31 cellular contexts compared by ENCODE assay signal in the genomic region with DNA sequence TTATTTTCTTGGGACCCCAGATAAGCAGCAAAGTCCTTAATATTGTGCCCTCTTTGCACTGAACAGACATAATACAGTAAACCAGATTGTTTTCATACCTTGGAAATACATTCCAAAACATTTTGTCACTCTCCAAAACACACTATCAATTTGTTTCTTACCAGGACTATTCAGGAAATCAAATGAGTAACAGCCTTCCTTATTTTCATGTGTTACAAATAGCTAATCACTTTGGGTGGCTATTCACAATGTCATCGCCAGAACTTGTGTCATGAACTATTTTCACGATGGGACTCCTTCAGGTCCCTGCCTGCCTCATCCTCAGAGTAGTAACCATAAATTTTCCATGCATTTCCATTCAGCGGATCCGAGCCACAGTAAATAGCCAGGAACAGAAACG.
"Had no signal": no experiment of that assay in that cellular context is flagged by ENCODE, and none has a peak within 500 bp of the region (broad histone marks: within the 10 kb centered on the region; RNA-seq: fewer than 3 reads in every experiment).

No MANE protein-coding gene starts in this region.

- H2AFZ ChIP-seq: hepatocyte had no signal

- H3K36me3 ChIP-seq: right atrium auricular region, thyroid gland had no signal

- H3K4me2 ChIP-seq: hepatocyte, smooth muscle cell had no signal

- H3K27ac Mint-ChIP-seq: mesothelial cell of epicardium; natural killer cell treated with Interleukin-12 subunit alpha and Interleukin-12 subunit beta and Interleukin-15 and Interleukin-18, amount 100 ng/mL, for 72 hours; stimulated activated effector memory CD8-positive, alpha-beta T cell treated with anti-CD3 and anti-CD28 coated beads, Interleukin-12 subunit alpha, Interleukin-12 subunit beta, amount 100 ng/mL, for 72 hours had no signal

- H3K9me3 Mint-ChIP-seq: effector memory CD8-positive, alpha-beta T cell; naive B cell; natural killer cell treated with Interleukin-12 subunit alpha and Interleukin-12 subunit beta and Interleukin-15 and Interleukin-18, amount 100 ng/mL, for 72 hours; stimulated activated effector memory CD8-positive, alpha-beta T cell treated with anti-CD3 and anti-CD28 coated beads, Interleukin-12 subunit alpha, Interleukin-12 subunit beta, amount 100 ng/mL, for 72 hours had no signal

- H3K4me1 ChIP-seq: gastroesophageal sphincter, heart left ventricle, pancreas, right atrium auricular region, stomach, thyroid gland, vagina had no signal

- H3K9me3 ChIP-seq: gastroesophageal sphincter, heart left ventricle, mucosa of descending colon, pancreas, right atrium auricular region, stomach, thyroid gland, vagina had no signal

- H3K27me3 ChIP-seq: gastroesophageal sphincter, heart left ventricle, hepatocyte, neutrophil, pancreas, right atrium auricular region, stomach, thyroid gland, vagina had no signal

- H3K27me3 Mint-ChIP-seq: effector memory CD8-positive, alpha-beta T cell; natural killer cell treated with Interleukin-12 subunit alpha and Interleukin-12 subunit beta and Interleukin-15 and Interleukin-18, amount 100 ng/mL, for 72 hours had no signal

- H3K4me3 ChIP-seq: coronary artery, gastroesophageal sphincter, heart left ventricle, hepatocyte, lung, mucosa of descending colon, pancreas, right atrium auricular region, smooth muscle cell, stomach, thyroid gland, vagina had no signal

- ATAC-seq: effector memory CD8-positive, alpha-beta T cell; esophagus mucosa; gastroesophageal sphincter; heart left ventricle; left lobe of liver; mucosa of descending colon; natural killer cell treated with Interleukin-12 subunit alpha and Interleukin-12 subunit beta and Interleukin-15 and Interleukin-18, amount 100 ng/mL, for 72 hours; pancreas; sciatic nerve; stimulated activated effector memory CD8-positive, alpha-beta T cell treated with anti-CD3 and anti-CD28 coated beads, Interleukin-12 subunit alpha, Interleukin-12 subunit beta, amount 100 ng/mL, for 72 hours had no signal

- H3K79me2 ChIP-seq: hepatocyte had no signal

- DNase-seq: effector memory CD8-positive, alpha-beta T cell; foreskin fibroblast; heart left ventricle; kidney; mesenchymal stem cell; mucosa of descending colon; naive B cell; pancreas; stimulated activated CD4-positive, alpha-beta T cell treated with anti-CD3 and anti-CD28 coated beads, Interleukin-12 subunit alpha, Interleukin-12 subunit beta, amount 100 ng/mL, for 4 hours; stimulated activated CD4-positive, alpha-beta T cell treated with anti-CD3 and anti-CD28 coated beads, Interleukin-1b, Interleukin-23, amount 100 ng/mL, for 48 hours; stimulated activated CD4-positive, alpha-beta T cell treated with anti-CD3 and anti-CD28 coated beads, Interleukin-4, amount 100 ng/mL, for 1 hour; stimulated activated naive CD4-positive, alpha-beta T cell treated with Interleukin-2 at 50 U/mL for 16 hours; stomach; thyroid gland; trophoblast cell had no signal

- H3K4me3 Mint-ChIP-seq: effector memory CD8-positive, alpha-beta T cell; mesothelial cell of epicardium; naive B cell; natural killer cell treated with Interleukin-12 subunit alpha and Interleukin-12 subunit beta and Interleukin-15 and Interleukin-18, amount 100 ng/mL, for 72 hours; neural crest cell; stimulated activated effector memory CD8-positive, alpha-beta T cell treated with anti-CD3 and anti-CD28 coated beads, Interleukin-12 subunit alpha, Interleukin-12 subunit beta, amount 100 ng/mL, for 72 hours had no signal

- H3K36me3 Mint-ChIP-seq: natural killer cell treated with Interleukin-12 subunit alpha and Interleukin-12 subunit beta and Interleukin-15 and Interleukin-18, amount 100 ng/mL, for 72 hours had no signal

- H3K4me1 Mint-ChIP-seq: mesothelial cell of epicardium; stimulated activated effector memory CD8-positive, alpha-beta T cell treated with anti-CD3 and anti-CD28 coated beads, Interleukin-12 subunit alpha, Interleukin-12 subunit beta, amount 100 ng/mL, for 72 hours had no signal

- H3K27ac ChIP-seq: coronary artery, epithelial cell of prostate, gastroesophageal sphincter, heart left ventricle, hepatocyte, neutrophil, pancreas, right atrium auricular region, stomach, thyroid gland, vagina had no signal
